In the genomic region with DNA sequence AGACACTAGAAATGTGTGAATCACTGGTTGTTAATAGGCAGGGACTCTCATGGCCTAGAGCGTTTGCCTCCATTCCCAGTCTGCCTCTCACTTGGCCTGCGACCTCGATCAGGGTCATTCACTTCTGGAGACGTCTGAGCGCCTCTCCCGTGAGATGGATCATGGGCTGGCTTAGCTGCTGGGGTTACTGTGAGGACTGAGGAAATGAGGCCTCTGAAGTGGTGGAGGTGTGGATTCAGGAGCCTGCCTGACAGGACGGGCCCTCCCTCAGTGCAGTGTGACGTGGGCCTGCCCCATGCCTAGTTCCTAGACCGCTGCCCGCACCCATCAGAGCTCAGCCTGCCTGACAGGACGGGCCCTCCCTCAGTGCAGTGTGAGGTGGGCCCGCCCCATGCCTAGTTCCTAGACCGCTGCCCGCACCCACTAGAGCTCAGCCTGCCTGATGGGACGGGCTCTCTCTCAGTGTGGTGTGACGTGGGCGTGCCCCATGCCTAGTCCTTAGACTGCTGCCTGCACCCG, we compare ENCODE assay signal across 17 cellular contexts.
DNase-seq lines count a peak whose midpoint lies in the region; ATAC-seq and TF ChIP-seq lines count a peak whose summit lies in the region.
"Had no signal": no experiment of that assay in that cellular context is flagged by ENCODE, and none has a peak within 500 bp of the region (broad histone marks: within the 10 kb centered on the region; RNA-seq: fewer than 3 reads in every experiment).

No MANE protein-coding gene starts in this region.

- peak in 1 of 2 donors; percentile 40 for DNase-seq in cardiac muscle cell (ENCODE audit: low read depth in 1 of 2, low spot score in 1 of 2)
- DNase-seq in left cardiac atrium: no peak
- DNase-seq in chondrocyte (ENCODE audit: low spot score): peak; percentile 88
- no peak for DNase-seq in lung (ENCODE audit: low spot score)
- no peak for DNase-seq in type B pancreatic cell (ENCODE audit: extremely low spot score, unreplicated experiment)
- no peak for DNase-seq in mucosa of gallbladder (ENCODE audit: low spot score)
- no peak for DNase-seq in DMS153 treated with DMSO at 0.1 percent for 48 hours (lab: John Stamatoyannopoulos, UW; ENCODE audit: unreplicated experiment)
- DNase-seq: activated T-cell treated with anti-CD3 and anti-CD28 coated beads, Interleukin-2, amount 50 U/mL, for 4 hours; effector memory CD8-positive, alpha-beta T cell; MM.1S; occipital lobe; SK-N-SH; stimulated activated CD4-positive, alpha-beta T cell treated with anti-CD3 and anti-CD28 coated beads, Interleukin-15, amount 100 ng/mL, for 24 hours; stimulated activated CD8-positive, alpha-beta memory T cell treated with anti-CD3 and anti-CD28 coated beads, Interleukin-4, amount 100 ng/mL, for 48 hours had no signal

- H3K4me3 ChIP-seq in cardiac muscle cell (no peak overlapping the region), lung (no peak overlapping the region)
- H3K4me3 ChIP-seq: ascending aorta, vagina had no signal

- ATAC-seq in left cardiac atrium: no peak
- ATAC-seq in lung (ENCODE audit: insufficient read depth, low FRiP score): peak; percentile 50
- ATAC-seq in GM21576 (IDR thresholded peaks at IDR 0.05; ENCODE audit: unreplicated experiment): no peak
- ATAC-seq: activated T-cell treated with anti-CD3 and anti-CD28 coated beads, Interleukin-2, amount 50 U/mL, for 4 hours; effector memory CD8-positive, alpha-beta T cell had no signal

- H3K27me3 Mint-ChIP-seq in chondrocyte (ENCODE audit: low read depth) (no peaks in the 10 kb centered on the region), type B pancreatic cell (no peaks in the 10 kb centered on the region)
- H3K27me3 Mint-ChIP-seq: effector memory CD8-positive, alpha-beta T cell had no signal

- H3K27me3 ChIP-seq in cardiac muscle cell (no peaks in the 10 kb centered on the region), lung (ENCODE audit: control insufficient read depth, insufficient read depth) (no peaks in the 10 kb centered on the region)
- H3K27me3 ChIP-seq: ascending aorta, vagina had no signal

- H3K4me1 Mint-ChIP-seq in chondrocyte (ENCODE audit: low read depth) (peaks cover 41% of the 10 kb centered on the region), type B pancreatic cell (ENCODE audit: unreplicated experiment) (peaks cover 7% of the 10 kb centered on the region)

- no peaks in the 10 kb centered on the region for H3K9me3 ChIP-seq in cardiac muscle cell (ENCODE audit: low read depth)
- no peaks in the 10 kb centered on the region for H3K9me3 ChIP-seq in lung (ENCODE audit: control insufficient read depth in 2 of 2, insufficient read depth in 1 of 2, low read length in 1 of 2)
- H3K9me3 ChIP-seq: ascending aorta, SK-N-SH, vagina had no signal

- H3K36me3 Mint-ChIP-seq in chondrocyte (ENCODE audit: low read depth): peaks cover 25% of the 10 kb centered on the region
- peaks cover 13% of the 10 kb centered on the region for H3K36me3 Mint-ChIP-seq in type B pancreatic cell

- peak overlapping the region; percentile 67 for H3K27ac ChIP-seq in cardiac muscle cell
- no peak overlapping the region for H3K27ac ChIP-seq in lung (ENCODE audit: low read depth in 1 of 2, low read length in 1 of 2)
- H3K27ac ChIP-seq: ascending aorta, vagina had no signal

- peak overlapping the region; percentile 80 for H3K27ac Mint-ChIP-seq in chondrocyte (ENCODE audit: unreplicated experiment)
- peak overlapping the region; percentile 95 for H3K27ac Mint-ChIP-seq in type B pancreatic cell

- TF ChIP-seq CTCF in cardiac muscle cell (IDR thresholded peaks at IDR 0.05; ENCODE audit: low read depth, low read length): no peak
- no peak for TF ChIP-seq CTCF in chondrocyte (IDR thresholded peaks at IDR 0.05)
- TF ChIP-seq CTCF in lung (IDR thresholded peaks at IDR 0.05; ENCODE audit: control extremely low read depth, extremely low read depth): no peak
- no peak for TF ChIP-seq CTCF in type B pancreatic cell (conservative IDR thresholded peaks at IDR 0.05)

- intact Hi-C loops in left cardiac atrium (cut with DNase I): no loop called here

- peaks cover 3% of the 10 kb centered on the region for H3K36me3 ChIP-seq in cardiac muscle cell
- peaks cover 8 to 14% of the 10 kb centered on the region in 2 donors for H3K36me3 ChIP-seq in lung (ENCODE audit: control insufficient read depth in 2 of 2, insufficient read depth in 2 of 2, low read length in 2 of 2)

- H3K4me3 Mint-ChIP-seq in chondrocyte (ENCODE audit: unreplicated experiment): no peak overlapping the region
- no peak overlapping the region for H3K4me3 Mint-ChIP-seq in type B pancreatic cell
- H3K4me3 Mint-ChIP-seq: activated T-cell treated with anti-CD3 and anti-CD28 coated beads, Interleukin-2, amount 50 U/mL, for 4 hours; effector memory CD8-positive, alpha-beta T cell had no signal

- WGBS in lung, 2 donors: 83 to 87% methylated on average over 18 of the region's 18 CpGs

- no peaks in the 10 kb centered on the region for H3K9me3 Mint-ChIP-seq in chondrocyte (ENCODE audit: low read depth)
- no peaks in the 10 kb centered on the region for H3K9me3 Mint-ChIP-seq in type B pancreatic cell
- H3K9me3 Mint-ChIP-seq: activated T-cell treated with anti-CD3 and anti-CD28 coated beads, Interleukin-2, amount 50 U/mL, for 4 hours; effector memory CD8-positive, alpha-beta T cell had no signal

- H3K4me1 ChIP-seq in cardiac muscle cell (ENCODE audit: low read depth) (peaks cover 7% of the 10 kb centered on the region), lung (ENCODE audit: control insufficient read depth in 2 of 2, insufficient read depth in 2 of 2, low read length in 2 of 2) (peaks cover 0 to 8% of the 10 kb centered on the region in 2 donors)
- H3K4me1 ChIP-seq: ascending aorta, vagina had no signal
